9 cellular contexts compared by ENCODE assay signal in genomic region chr16:3101018-3101840, GRCh38. TPM values are rescaled to one million over a fixed set of nuclear protein-coding genes. Genes with fewer than 3 reads are reported as not detected.
DNase-seq lines count a peak whose midpoint lies in the region; ATAC-seq and TF ChIP-seq lines count a peak whose summit lies in the region.
"Had no signal": no experiment of that assay in that cellular context is flagged by ENCODE, and none has a peak within 500 bp of the region (broad histone marks: within the 10 kb centered on the region; RNA-seq: fewer than 3 reads in every experiment).

No MANE protein-coding gene starts in this region.

- H3K79me2 ChIP-seq in trophoblast cell (ENCODE audit: control insufficient read depth, insufficient read depth, low read length, poor library complexity), result peaks cover 2% of the 10 kb centered on the region

- no peak overlapping the region for H3K4me3 ChIP-seq in HL-60 (replicated peaks; ENCODE audit: insufficient read depth, low read length)
- H3K4me3 ChIP-seq in trophoblast cell (ENCODE audit: low read depth, low read length), result no peak overlapping the region
- no peak overlapping the region; the same call in 1 of the 2 replicates for H3K4me3 ChIP-seq in MG63

- peaks cover 9 to 15% of the 10 kb centered on the region in 2 experiments for H3K4me1 ChIP-seq in trophoblast cell (ENCODE audit: control insufficient read depth in 1 of 2, insufficient read depth in 2 of 2, low read length in 2 of 2)

- ATAC-seq in T-helper 17 cell (no peak), HG03432 (IDR thresholded peaks at IDR 0.05; ENCODE audit: unreplicated experiment) (no peak)

- peak overlapping the region; percentile 72 for H2AK5ac ChIP-seq in trophoblast cell (ENCODE audit: low read length)

- no peak overlapping the region for H2BK120ac ChIP-seq in trophoblast cell (ENCODE audit: insufficient read depth, low read length, poor library complexity)

- peak overlapping the region; percentile 21 for H3K27ac ChIP-seq in HL-60 (replicated peaks)
- no peak overlapping the region for H3K27ac ChIP-seq in trophoblast cell (ENCODE audit: low read depth, low read length)

- no peaks in the 10 kb centered on the region for H3K27me3 ChIP-seq in HL-60 (ENCODE audit: insufficient read depth, poor library complexity, severe bottlenecking)
- no peaks in the 10 kb centered on the region for H3K27me3 ChIP-seq in trophoblast cell (ENCODE audit: insufficient read depth, low read length)
- H3K27me3 ChIP-seq in MG63, result no peaks in the 10 kb centered on the region

- no peak overlapping the region for H3K4ac ChIP-seq in trophoblast cell (ENCODE audit: low read depth, low read length)

- no peak overlapping the region for H3K14ac ChIP-seq in trophoblast cell (ENCODE audit: low read length)

- H3K79me1 ChIP-seq in trophoblast cell (ENCODE audit: low read length), result peaks cover 11% of the 10 kb centered on the region

- H3K4me3 Mint-ChIP-seq in T-helper 17 cell, result peak overlapping the region; percentile 86

- peak overlapping the region; percentile 37 for H2BK12ac ChIP-seq in trophoblast cell (ENCODE audit: low read length)

- H3K4me2 ChIP-seq in trophoblast cell (ENCODE audit: low read length), result no peak overlapping the region

- no peaks in the 10 kb centered on the region for H3K36me3 ChIP-seq in trophoblast cell (ENCODE audit: control insufficient read depth in 1 of 2, insufficient read depth in 2 of 2, low read length in 2 of 2)
- H3K36me3 ChIP-seq in MG63, result no peaks in the 10 kb centered on the region

- H3K36me3 Mint-ChIP-seq in T-helper 17 cell (ENCODE audit: low read depth), result no peaks in the 10 kb centered on the region

- H3K4me1 Mint-ChIP-seq in T-helper 17 cell, result peaks cover 20% of the 10 kb centered on the region

- H4K12ac ChIP-seq in trophoblast cell (ENCODE audit: low read depth, low read length), result no peak overlapping the region

- no peaks in the 10 kb centered on the region for H3K27me3 Mint-ChIP-seq in T-helper 17 cell

- H2BK5ac ChIP-seq in trophoblast cell (ENCODE audit: low read depth, low read length, poor library complexity), result no peak overlapping the region

- no CpG with 5 or more reads among the region's 29 CpGs for WGBS in trophoblast cell (ENCODE audit: extremely low coverage, insufficient coverage, insufficient read length)

- peak overlapping the region; percentile 37 for H2AFZ ChIP-seq in trophoblast cell (ENCODE audit: insufficient read depth, low read length, poor library complexity)

- peak; percentile 50 for TF ChIP-seq CTCF in HL-60 (IDR thresholded peaks at IDR 0.05; ENCODE audit: insufficient read depth, low read length)

- DNase-seq in CMK (ENCODE audit: low read depth) (peak; percentile 81), HL-60 (ENCODE audit: low read depth in 1 of 2, low spot score in 1 of 2) (peak in 1 of 2 experiments; percentile 69), T-helper 17 cell (peak in 1 of 3 donors; percentile 26), trophoblast cell (peak in 1 of 2 donors; percentile 59), retina (no peak), MG63 (no peak)
- peak; percentile 38 for DNase-seq in effector CD4-positive, alpha-beta T cell

- H4K91ac ChIP-seq in trophoblast cell (ENCODE audit: low read depth, low read length), result peak overlapping the region; percentile 71

- peak overlapping the region; percentile 88 for H3K27ac Mint-ChIP-seq in T-helper 17 cell

- no peak overlapping the region for H3K23ac ChIP-seq in trophoblast cell (ENCODE audit: low read length)

- H3K18ac ChIP-seq in trophoblast cell (ENCODE audit: low read length), result peak overlapping the region; percentile 19

- H3K9me3 ChIP-seq in T-helper 17 cell (ENCODE audit: control insufficient read depth, low read length, poor library complexity, severe bottlenecking) (no peaks in the 10 kb centered on the region), trophoblast cell (ENCODE audit: insufficient read depth, low read depth, low read length) (peaks cover 2% of the 10 kb centered on the region), MG63 (no peaks in the 10 kb centered on the region)

- no peak overlapping the region for H3K9ac ChIP-seq in trophoblast cell (ENCODE audit: low read length)

- peak overlapping the region; percentile 63 for H4K8ac ChIP-seq in trophoblast cell (ENCODE audit: low read depth, low read length)

RNA-seq across cellular contexts. Expression of gene ZSCAN10, which starts 2.1 kb away (rescaled TPM):
- total RNA-seq in T-helper 17 cell, result under 1 TPM; 0.12 to 0.26 TPM
- 0.33 and 0.34 TPM in 2 replicates for polyA plus RNA-seq in trophoblast cell (2013)
- total RNA-seq in MG63 (2014; rRNA removed; shearing (Covaris generic); ENCODE audit: low replicate concordance), result not detected in 2 replicates
- total RNA-seq: pulmonary artery endothelial cell had no signal

RNA-seq across cellular contexts. Expression of gene ZNF205, which starts 11.2 kb away (rescaled TPM):
- total RNA-seq in T-helper 17 cell, result not detected
- polyA plus RNA-seq in trophoblast cell (2013), result 8.4 and 8.7 TPM in 2 replicates
- 15.5 and 22.6 TPM in 2 replicates for total RNA-seq in MG63 (2014; rRNA removed; shearing (Covaris generic); ENCODE audit: low replicate concordance)

RNA-seq across cellular contexts. Expression of gene ZNF213, which starts 33.6 kb away (rescaled TPM):
- 1 to 10 TPM; 3.1 to 3.4 TPM for total RNA-seq in T-helper 17 cell
- 8.3 and 8.5 TPM in 2 replicates for polyA plus RNA-seq in trophoblast cell (2013)
- total RNA-seq in MG63 (2014; rRNA removed; shearing (Covaris generic); ENCODE audit: low replicate concordance), result 2.8 and 11.9 TPM in 2 replicates

RNA-seq across cellular contexts. Expression of gene IL32, which starts 35.8 kb away (rescaled TPM):
- total RNA-seq in T-helper 17 cell, result 1,000 to 10,000 TPM; 1,099 to 1,147 TPM
- 25.1 and 25.7 TPM in 2 replicates for polyA plus RNA-seq in trophoblast cell (2013)
- 4.4 and 11.5 TPM in 2 replicates for total RNA-seq in MG63 (2014; rRNA removed; shearing (Covaris generic); ENCODE audit: low replicate concordance)

RNA-seq across cellular contexts. Expression of gene MMP25, which starts 54.9 kb away (rescaled TPM):
- 1 to 10 TPM; 1.4 to 1.5 TPM for total RNA-seq in T-helper 17 cell
- polyA plus RNA-seq in trophoblast cell (2013), result 0.14 and 0.17 TPM in 2 replicates
- not detected in 2 replicates for total RNA-seq in MG63 (2014; rRNA removed; shearing (Covaris generic); ENCODE audit: low replicate concordance)

Comparison
In these comparisons a context has a peak if more than half of its experiments do, and no peak if none do; other contexts are left out.
1. DNase-seq: peak in CMK (single experiment) and effector CD4-positive, alpha-beta T cell (single experiment); none in retina (single experiment) and MG63 (single experiment).
2. RNA of gene ZNF205, which starts 11.2 kb away (total RNA-seq): 15.5 to 22.6 TPM in MG63; not detected in T-helper 17 cell; every median in the first group is over 10 times any median in the second.